13 cellular contexts compared by ENCODE assay signal in the genomic region with DNA sequence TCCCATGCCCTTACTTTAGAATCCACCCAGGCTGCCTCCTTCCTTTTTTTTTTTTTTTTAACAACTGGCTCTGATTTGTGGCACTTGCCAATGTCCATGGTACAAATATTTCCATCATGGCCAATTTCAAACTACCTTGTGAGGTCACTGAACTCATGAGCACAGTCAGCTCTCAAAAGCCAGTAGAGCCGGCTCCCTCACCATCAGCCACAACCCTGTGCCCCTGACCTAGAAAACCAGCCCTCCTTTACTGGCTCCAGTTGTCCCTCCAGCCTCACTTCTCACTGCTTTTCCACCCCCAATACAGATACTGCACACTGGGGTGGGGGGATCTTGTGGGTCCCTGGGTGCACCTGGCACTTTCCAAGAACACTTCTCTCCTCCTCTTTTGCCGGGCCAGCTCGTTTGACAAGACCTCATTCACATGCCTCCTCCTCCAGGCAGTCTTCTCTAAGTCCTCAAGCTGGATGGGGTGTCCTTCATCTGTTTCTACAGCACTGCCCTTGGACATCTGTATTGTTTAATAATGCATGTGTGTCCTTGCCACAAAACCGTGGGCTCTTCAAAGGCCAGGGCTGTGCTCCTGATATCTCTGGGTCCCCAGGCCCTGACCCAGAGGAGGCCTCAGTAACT. TPM values are rescaled to one million over a fixed set of nuclear protein-coding genes. Genes with fewer than 3 reads are reported as not detected.
A peak's percentile ranks its signal among the peaks of the same experiment; 100 is the strongest.
DNase-seq lines count a peak whose midpoint lies in the region; ATAC-seq, FAIRE-seq and TF ChIP-seq lines count a peak whose summit lies in the region.
"Had no signal": no experiment of that assay in that cellular context is flagged by ENCODE, and none has a peak within 500 bp of the region (broad histone marks: within the 10 kb centered on the region; RNA-seq: fewer than 3 reads in every experiment).

No MANE protein-coding gene starts in this region.

- H3K18ac ChIP-seq in IMR-90 (ENCODE audit: low read depth, low read length): no peak overlapping the region

- H2BK15ac ChIP-seq in IMR-90 (ENCODE audit: low read depth, low read length): no peak overlapping the region

- H2AFZ ChIP-seq in IMR-90 (replicated peaks; ENCODE audit: low read length, poor library complexity) (no peak overlapping the region), osteoblast (ENCODE audit: low read length) (no peak overlapping the region)

- H2AK5ac ChIP-seq in IMR-90 (ENCODE audit: low read depth, low read length): peak overlapping the region; percentile 63; the same call in 1 of the 2 replicates

- H3K27ac ChIP-seq in IMR-90 (ENCODE audit: insufficient read depth, low read length) (no peak overlapping the region), kidney (ENCODE audit: low read depth in 2 of 2, low read length in 2 of 2) (peak overlapping the region; percentile 34 to 61), osteoblast (ENCODE audit: low read depth, low read length) (no peak overlapping the region)

- H4K8ac ChIP-seq in IMR-90 (ENCODE audit: low read depth in 2 of 2, low read length in 2 of 2): no peak overlapping the region

- H3K27me3 ChIP-seq in IMR-90 (ENCODE audit: control insufficient read depth, insufficient read depth, low read length): no peaks in the 10 kb centered on the region
- no peaks in the 10 kb centered on the region for H3K27me3 ChIP-seq in osteoblast (ENCODE audit: insufficient read depth, low read length)
- no peaks in the 10 kb centered on the region for H3K27me3 ChIP-seq in HAP-1 (ENCODE audit: low read depth)
- H3K27me3 ChIP-seq: BE2C had no signal

- no peak for TF ChIP-seq RAD21 in IMR-90 (IDR thresholded peaks at IDR 0.05; ENCODE audit: low read length)

- H3K9me3 ChIP-seq in IMR-90 (ENCODE audit: control insufficient read depth, insufficient read depth, low read length) (no peaks in the 10 kb centered on the region), kidney (ENCODE audit: control insufficient read depth in 1 of 2, low read length in 2 of 2) (no peaks in the 10 kb centered on the region), osteoblast (ENCODE audit: low read depth, low read length) (no peaks in the 10 kb centered on the region), HAP-1 (no peaks in the 10 kb centered on the region)
- H3K9me3 ChIP-seq: BE2C had no signal

- no peak for ATAC-seq in IMR-90 (ENCODE audit: low read depth)

- in situ Hi-C loops in IMR-90 (cut with MboI; ENCODE audit: low sequenced_read_pairs): no loop called here
- in situ Hi-C loops in HAP-1 (cut with MboI; ENCODE audit: low sequenced_read_pairs): no loop called here

- BruUV-seq in IMR-90 (replicated peaks; lab: Mats Ljungman, UMichigan): no TSS peak

- no peak overlapping the region for H3K4me3 ChIP-seq in IMR-90 (ENCODE audit: insufficient read depth, low read depth, low read length)
- H3K4me3 ChIP-seq in kidney (ENCODE audit: low read length in 2 of 2): no peak overlapping the region
- no peak overlapping the region for H3K4me3 ChIP-seq in osteoblast (ENCODE audit: insufficient read depth, low read length)
- no peak overlapping the region for H3K4me3 ChIP-seq in HAP-1

- DNase-seq in IMR-90 (no peak), kidney (no peak), osteoblast (ENCODE audit: insufficient read length, low spot score, missing footprints) (peak; percentile 63), HAP-1 (ENCODE audit: low spot score in 2 of 2) (no peak), AML-193 (lab: John Stamatoyannopoulos, UW) (no peak), inferior parietal cortex (ENCODE audit: extremely low spot score) (no peak), DMS 273 (lab: John Stamatoyannopoulos, UW; ENCODE audit: unreplicated experiment) (no peak)
- DNase-seq: BE2C; CD4-positive, alpha-beta memory T cell; HCEC 1CT; NCI-H1436; NCI-H2029 treated with DMSO at 0.1 percent for 48 hours had no signal

- FAIRE-seq in kidney (lab: Jason Lieb, UNC): no peak

- peak overlapping the region in 4 of 5 experiments; percentile 6 to 90 (median 38) for H3K27ac Mint-ChIP-seq in brain

- no peak overlapping the region for H4K5ac ChIP-seq in IMR-90 (ENCODE audit: low read depth, low read length)

- peaks cover 7% of the 10 kb centered on the region for H3K27me3 Mint-ChIP-seq in brain
- H3K27me3 Mint-ChIP-seq: CD4-positive, alpha-beta memory T cell had no signal

- H2AK9ac ChIP-seq in IMR-90 (replicated peaks; ENCODE audit: low read depth, low read length, poor library complexity): no peak overlapping the region

- H3K36me3 Mint-ChIP-seq in brain: no peaks in the 10 kb centered on the region
- H3K36me3 Mint-ChIP-seq: CD4-positive, alpha-beta memory T cell had no signal

- dilution Hi-C loops in IMR-90 (cut with HindIII; ENCODE audit: low sequenced_read_pairs, unreplicated experiment): no loop called here

- H4K20me1 ChIP-seq in IMR-90 (ENCODE audit: insufficient read depth, low read length) (no peaks in the 10 kb centered on the region), osteoblast (ENCODE audit: insufficient read depth, low read length) (no peaks in the 10 kb centered on the region)

- no peaks in the 10 kb centered on the region for H3K79me1 ChIP-seq in IMR-90 (ENCODE audit: low read depth in 1 of 2, low read length in 2 of 2)

- H3K4me1 ChIP-seq in IMR-90 (ENCODE audit: control insufficient read depth, insufficient read depth, low read length): peaks cover 13% of the 10 kb centered on the region
- H3K4me1 ChIP-seq in kidney (ENCODE audit: control insufficient read depth in 1 of 2, insufficient read depth in 1 of 2, low read depth in 1 of 2, low read length in 2 of 2): peaks cover 44 to 54% of the 10 kb centered on the region in 2 donors
- H3K4me1 ChIP-seq in osteoblast (ENCODE audit: insufficient read depth, low read length): peaks cover 5% of the 10 kb centered on the region
- peaks cover 12% of the 10 kb centered on the region for H3K4me1 ChIP-seq in HAP-1
- H3K4me1 ChIP-seq: BE2C had no signal

- CTCF ChIA-PET in IMR-90 (lab: Yijun Ruan, JAX): no interaction called here

- peaks cover 0 to 4% (median 0%) of the 10 kb centered on the region in 5 experiments for H3K9me3 Mint-ChIP-seq in brain
- H3K9me3 Mint-ChIP-seq: CD4-positive, alpha-beta memory T cell had no signal

- POLR2A ChIA-PET in IMR-90 (lab: Charles Lee; ENCODE audit: unreplicated experiment): no interaction called here

- 80% methylated on average over 1 of the region's 4 CpGs; no CpG with 5 or more reads in 1 of the 2 experiments for WGBS in IMR-90 (ENCODE audit: extremely low coverage in 2 of 2, insufficient read length in 1 of 2), 2 experiments

- H3K4ac ChIP-seq in IMR-90 (ENCODE audit: low read depth, low read length): no peak overlapping the region

- H3K9ac ChIP-seq in IMR-90 (ENCODE audit: low read depth, low read length): no peak overlapping the region
- H3K9ac ChIP-seq in kidney (ENCODE audit: low read length in 2 of 2): no peak overlapping the region

- no peak overlapping the region for H3K4me2 ChIP-seq in IMR-90 (ENCODE audit: low read depth, low read length)
- H3K4me2 ChIP-seq in osteoblast (ENCODE audit: insufficient read depth, low read length): no peak overlapping the region

- intact Hi-C loops in IMR-90 (cut with micrococcal nuclease) (no loop called here), kidney (cut with DNase I) (no loop called here)

- H2BK5ac ChIP-seq in IMR-90 (ENCODE audit: low read depth, low read length, poor library complexity, severe bottlenecking): no peak overlapping the region

- H3K4me3 Mint-ChIP-seq in brain: peak overlapping the region in 1 of 5 experiments; percentile 32
- H3K4me3 Mint-ChIP-seq: CD4-positive, alpha-beta memory T cell had no signal

- H3K56ac ChIP-seq in IMR-90 (ENCODE audit: extremely low read depth, insufficient read depth, low read length): no peak overlapping the region

- no peak overlapping the region for H2BK20ac ChIP-seq in IMR-90 (ENCODE audit: low read depth, low read length)

- H4K91ac ChIP-seq in IMR-90 (ENCODE audit: insufficient read depth, low read depth, low read length): no peak overlapping the region

- H3K36me3 ChIP-seq in IMR-90 (ENCODE audit: control insufficient read depth, insufficient read depth, low read length): no peaks in the 10 kb centered on the region
- no peaks in the 10 kb centered on the region for H3K36me3 ChIP-seq in kidney (ENCODE audit: control insufficient read depth in 1 of 2, insufficient read depth in 2 of 2, low read length in 2 of 2)
- no peaks in the 10 kb centered on the region for H3K36me3 ChIP-seq in osteoblast (ENCODE audit: insufficient read depth, low read length)
- no peaks in the 10 kb centered on the region for H3K36me3 ChIP-seq in HAP-1 (replicated peaks)
- H3K36me3 ChIP-seq: BE2C had no signal

- TF ChIP-seq CTCF in IMR-90 (conservative IDR thresholded peaks at IDR 0.05; ENCODE audit: low read depth, low read length): no peak
- no peak for TF ChIP-seq CTCF in brain (conservative IDR thresholded peaks at IDR 0.05)
- TF ChIP-seq CTCF in kidney (IDR thresholded peaks at IDR 0.05; ENCODE audit: borderline replicate concordance, extremely low read depth, insufficient read depth): no peak
- no peak for TF ChIP-seq CTCF in osteoblast (IDR thresholded peaks at IDR 0.05; ENCODE audit: extremely low read depth, low read depth, low read length)

- H2BK120ac ChIP-seq in IMR-90 (ENCODE audit: low read depth, low read length): no peak overlapping the region

- peaks cover 18% of the 10 kb centered on the region; the same call in 1 of the 2 replicates for H3K9me1 ChIP-seq in IMR-90 (ENCODE audit: insufficient read depth, low read length)

- H3K23ac ChIP-seq in IMR-90 (ENCODE audit: low read depth, low read length): no peak overlapping the region

- TF ChIP-seq POLR2A in IMR-90 (IDR thresholded peaks at IDR 0.05; ENCODE audit: low read depth, low read length): no peak

- no peak overlapping the region for H3K14ac ChIP-seq in IMR-90 (replicated peaks; ENCODE audit: low read depth, low read length)

- H3K4me1 Mint-ChIP-seq in brain: peaks cover 42% of the 10 kb centered on the region
- H3K4me1 Mint-ChIP-seq: CD4-positive, alpha-beta memory T cell had no signal

- H3K79me2 ChIP-seq in osteoblast (ENCODE audit: insufficient read depth, low read length): no peaks in the 10 kb centered on the region

TF ChIP-seq in IMR-90, 13 proteins besides CTCF, POLR2A, EP300 and RAD21 (continues in another document):
- TF ChIP-seq, protein P1, sequence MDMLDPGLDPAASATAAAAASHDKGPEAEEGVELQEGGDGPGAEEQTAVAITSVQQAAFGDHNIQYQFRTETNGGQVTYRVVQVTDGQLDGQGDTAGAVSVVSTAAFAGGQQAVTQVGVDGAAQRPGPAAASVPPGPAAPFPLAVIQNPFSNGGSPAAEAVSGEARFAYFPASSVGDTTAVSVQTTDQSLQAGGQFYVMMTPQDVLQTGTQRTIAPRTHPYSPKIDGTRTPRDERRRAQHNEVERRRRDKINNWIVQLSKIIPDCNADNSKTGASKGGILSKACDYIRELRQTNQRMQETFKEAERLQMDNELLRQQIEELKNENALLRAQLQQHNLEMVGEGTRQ (IDR thresholded peaks at IDR 0.05; ENCODE audit: low read depth, low read length): no peak
- TF ChIP-seq RFX5 (IDR thresholded peaks at IDR 0.05; ENCODE audit: low read depth, low read length): no peak

RNA-seq across cellular contexts. Expression of a gene that starts 35.5 kb away (rescaled TPM):
- 22.0 and 23.6 TPM in 2 replicates for total RNA-seq in IMR-90 (2012; rRNA removed)
- polyA plus RNA-seq in IMR-90 (2012; rRNA removed): 28.3 and 38.8 TPM in 2 replicates
- polyA plus RNA-seq in IMR-90 (2012; cell fraction: cytosol; rRNA removed): 21.6 and 39.0 TPM in 2 replicates
- polyA plus RNA-seq in IMR-90 (2012; cell fraction: nucleus; rRNA removed; ENCODE audit: low replicate concordance): 9.4 and 21.6 TPM in 2 replicates
- polyA plus RNA-seq in brain (ENCODE audit: insufficient read depth, low read depth, low replicate concordance): 17.5 TPM
- total RNA-seq in kidney: 266 TPM
- polyA plus RNA-seq in kidney (ENCODE audit: insufficient read depth, low read depth, low replicate concordance): 206 TPM
- total RNA-seq in osteoblast: 7.6 and 11.8 TPM in 2 replicates
- polyA plus RNA-seq: CD4-positive, alpha-beta memory T cell had no signal

Comparison
In these comparisons a context has a peak if more than half of its experiments do, and no peak if none do; other contexts are left out.
1. H3K27ac ChIP-seq: peak in kidney (2 of 2); none in IMR-90 (single experiment) and osteoblast (single experiment).
2. RNA of a gene that starts 35.5 kb away (total RNA-seq): 266 TPM in kidney (single experiment); 22.0 to 23.6 TPM in IMR-90 and 7.6 to 11.8 TPM in osteoblast; every median in the first group is over 10 times any median in the second.